Comparison of ENCODE assay signal across 31 cellular contexts in genomic region chr5:121919091-121919490, GRCh38.
"Had no signal": no experiment of that assay in that cellular context is flagged by ENCODE, and none has a peak within 500 bp of the region (broad histone marks: within the 10 kb centered on the region; RNA-seq: fewer than 3 reads in every experiment).

No MANE protein-coding gene starts in this region.

- H3K9me3 ChIP-seq: SJCRH30 had no signal

- H3K27ac ChIP-seq: KMS-11, PC-9, RWPE1, SJCRH30, SK-N-MC had no signal

- H3K4me1 ChIP-seq: SJCRH30 had no signal

- H3K36me3 ChIP-seq: SJCRH30 had no signal

- H3K9ac ChIP-seq: KMS-11 had no signal

- H3K27me3 ChIP-seq: SJCRH30 had no signal

- ATAC-seq: Panc1, Right ventricle myocardium inferior, SK-N-SH treated with all-trans-retinoic acid at 6 μM for 48 hours had no signal

- H3K4me2 ChIP-seq: KMS-11, PC-9 had no signal

- H3K4me3 ChIP-seq: PC-9, SJCRH30, SK-N-MC had no signal

- FAIRE-seq: RCC 7860 had no signal

- DNase-seq: Karpas-422, KBM-7, MM.1S, MV-4-11, NCI-H1092, NCI-H1417 treated with DMSO at 0.1 percent for 48 hours, NCI-H1436 treated with DMSO at 0.1 percent for 48 hours, NCI-H1694 treated with DMSO at 0.1 percent for 48 hours, NCI-H187 treated with DMSO at 0.1 percent for 48 hours, NCI-H2029, NCI-H2081, NCI-H2171 treated with DMSO at 0.1 percent for 48 hours, NCI-H2227 treated with DMSO at 0.1 percent for 48 hours, NCI-H345, NCI-H446, NCI-H510A treated with DMSO at 0.1 percent for 48 hours, NCI-H524 treated with DMSO at 0.1 percent for 48 hours, NCI-H526 treated with DMSO at 0.1 percent for 48 hours, NCI-H748 treated with DMSO at 0.1 percent for 48 hours, NCI-H82, PC-9, SHP77, SIG-M5, SJCRH30 had no signal
